In the genomic region with DNA sequence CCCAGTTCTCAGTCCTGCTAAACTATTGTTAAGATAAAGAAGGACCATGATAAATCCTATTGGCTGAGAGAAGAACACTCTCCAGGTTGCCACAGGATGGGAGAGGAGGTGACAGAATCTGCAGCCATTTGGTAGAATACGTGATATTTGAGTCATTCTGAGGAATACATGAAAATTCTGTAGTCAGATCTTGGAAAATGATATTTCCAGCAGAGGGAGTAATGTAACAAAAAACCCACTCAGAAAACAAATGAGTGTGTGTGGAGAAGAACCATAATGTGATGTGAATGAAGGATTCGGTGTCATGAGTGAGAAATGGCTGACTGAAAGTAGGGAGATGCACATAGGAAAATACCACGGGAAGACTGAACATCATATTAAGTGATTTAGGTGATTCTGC, we compare ENCODE assay signal across 12 cellular contexts.
DNase-seq lines count a peak whose midpoint lies in the region; ATAC-seq, FAIRE-seq and TF ChIP-seq lines count a peak whose summit lies in the region.
"Had no signal": no experiment of that assay in that cellular context is flagged by ENCODE, and none has a peak within 500 bp of the region (broad histone marks: within the 10 kb centered on the region; RNA-seq: fewer than 3 reads in every experiment).

No MANE protein-coding gene starts in this region.

- H3K4me3 ChIP-seq in left ventricle myocardium inferior (no peak overlapping the region), right cardiac atrium (ENCODE audit: low read length) (no peak overlapping the region), Panc1 (ENCODE audit: low read depth in 2 of 2, low read length in 2 of 2) (no peak overlapping the region), fibroblast of mammary gland (ENCODE audit: control insufficient read depth, low read depth, low read length) (no peak overlapping the region), thoracic aorta (no peak overlapping the region), kidney (ENCODE audit: low read length in 2 of 2) (no peak overlapping the region)

- CTCF ChIA-PET in Panc1 (lab: Charles Lee): no interaction called here

- no peaks in the 10 kb centered on the region for H3K36me3 ChIP-seq in left ventricle myocardium inferior
- H3K36me3 ChIP-seq in Panc1 (ENCODE audit: control insufficient read depth, insufficient read depth, low read length): no peaks in the 10 kb centered on the region; the same call in 1 of the 2 replicates
- H3K36me3 ChIP-seq in thoracic aorta: no peaks in the 10 kb centered on the region
- H3K36me3 ChIP-seq in kidney (ENCODE audit: control insufficient read depth in 1 of 2, insufficient read depth in 2 of 2, low read length in 2 of 2): no peaks in the 10 kb centered on the region

- DNase-seq in left ventricle myocardium inferior (no peak), right cardiac atrium (no peak), Panc1 (ENCODE audit: low read depth, low spot score) (no peak), fibroblast of mammary gland (ENCODE audit: low read depth) (peak; percentile 35), thoracic aorta (ENCODE audit: low spot score) (no peak), NCI-H2171 treated with DMSO at 0.1 percent for 48 hours (lab: John Stamatoyannopoulos, UW) (no peak), kidney (no peak)
- DNase-seq in stimulated activated CD8-positive, alpha-beta memory T cell treated with anti-CD3 and anti-CD28 coated beads, Interleukin-4, amount 100 ng/mL, for 48 hours: no peak
- DNase-seq: activated CD4-positive, alpha-beta T cell treated with anti-CD3 and anti-CD28 coated beads for 36 hours; activated T-cell treated with anti-CD3 and anti-CD28 coated beads for 4 hours; NCI-H1436 treated with DMSO at 0.1 percent for 48 hours had no signal

- peak; percentile 10 for TF ChIP-seq CTCF in left ventricle myocardium inferior (IDR thresholded peaks at IDR 0.05; ENCODE audit: borderline replicate concordance)
- TF ChIP-seq CTCF in Panc1 (IDR thresholded peaks at IDR 0.05): peak; percentile 21; the same call in 1 of the 2 replicates
- TF ChIP-seq CTCF in fibroblast of mammary gland (conservative IDR thresholded peaks at IDR 0.05; ENCODE audit: control insufficient read depth, insufficient read depth, low read depth, low read length): peak; percentile 24
- peak; percentile 10 for TF ChIP-seq CTCF in thoracic aorta (IDR thresholded peaks at IDR 0.05)
- no peak for TF ChIP-seq CTCF in kidney (IDR thresholded peaks at IDR 0.05; ENCODE audit: borderline replicate concordance, extremely low read depth, insufficient read depth)

- in situ Hi-C loops in Panc1 (cut with HindIII; ENCODE audit: low pct_unique_long_range_greater_than_20kb, low sequenced_read_pairs): no loop called here

- ATAC-seq in right cardiac atrium (no peak), Panc1 (no peak), thoracic aorta (ENCODE audit: insufficient number of reproducible peaks, low FRiP score, low read depth) (no peak)
- ATAC-seq: activated CD4-positive, alpha-beta T cell treated with anti-CD3 and anti-CD28 coated beads for 36 hours had no signal

- POLR2A ChIA-PET in Panc1 (lab: Charles Lee): no interaction called here

- H3K4me1 ChIP-seq in left ventricle myocardium inferior (no peaks in the 10 kb centered on the region), right cardiac atrium (ENCODE audit: control insufficient read depth, insufficient read depth, low read length) (no peaks in the 10 kb centered on the region), Panc1 (ENCODE audit: control insufficient read depth, insufficient read depth, low read length) (no peaks in the 10 kb centered on the region), thoracic aorta (ENCODE audit: control insufficient read depth in 1 of 2, low read depth in 2 of 2) (no peaks in the 10 kb centered on the region), kidney (ENCODE audit: control insufficient read depth in 1 of 2, insufficient read depth in 1 of 2, low read depth in 1 of 2, low read length in 2 of 2) (peaks cover 4 to 9% of the 10 kb centered on the region in 2 donors)

- H3K9ac ChIP-seq in kidney (ENCODE audit: low read length in 2 of 2): no peak overlapping the region

- FAIRE-seq in kidney (lab: Jason Lieb, UNC): no peak
- FAIRE-seq: colon had no signal

- intact Hi-C loops in left ventricle myocardium inferior (cut with micrococcal nuclease) (no loop called here), right cardiac atrium (cut with DNase I) (no loop called here), Panc1 (cut with micrococcal nuclease; ENCODE audit: unreplicated experiment) (loop anchor here (5.0 kb wide), 1 partner anchor 38 kb away; no protein-coding TSS in a partner anchor), kidney (cut with DNase I) (no loop called here)

- no peaks in the 10 kb centered on the region for H3K9me3 ChIP-seq in left ventricle myocardium inferior (replicated peaks)
- H3K9me3 ChIP-seq in right cardiac atrium (ENCODE audit: control insufficient read depth, low read length): no peaks in the 10 kb centered on the region
- no peaks in the 10 kb centered on the region for H3K9me3 ChIP-seq in Panc1 (ENCODE audit: control insufficient read depth, insufficient read depth, low read depth, low read length)
- no peaks in the 10 kb centered on the region for H3K9me3 ChIP-seq in thoracic aorta
- H3K9me3 ChIP-seq in kidney (ENCODE audit: control insufficient read depth in 1 of 2, low read length in 2 of 2): no peaks in the 10 kb centered on the region

- no TSS peak for BruUV-seq in Panc1 (replicated peaks; lab: Mats Ljungman, UMichigan)

- H3K27ac ChIP-seq in left ventricle myocardium inferior (replicated peaks) (no peak overlapping the region), right cardiac atrium (ENCODE audit: low read length) (no peak overlapping the region), Panc1 (ENCODE audit: low read length) (no peak overlapping the region), thoracic aorta (no peak overlapping the region), kidney (ENCODE audit: low read depth in 2 of 2, low read length in 2 of 2) (no peak overlapping the region)

- WGBS in right cardiac atrium: 69% methylated on average over 3 of the region's 3 CpGs

- H3K27me3 ChIP-seq in left ventricle myocardium inferior (ENCODE audit: low read depth): peaks cover 90% of the 10 kb centered on the region
- no peaks in the 10 kb centered on the region for H3K27me3 ChIP-seq in right cardiac atrium (ENCODE audit: control insufficient read depth, insufficient read depth)
- H3K27me3 ChIP-seq in Panc1 (ENCODE audit: control insufficient read depth, insufficient read depth, low read length): peaks cover 11% of the 10 kb centered on the region
- H3K27me3 ChIP-seq in thoracic aorta (replicated peaks; ENCODE audit: insufficient read depth): no peaks in the 10 kb centered on the region
